2 cellular contexts compared by ENCODE assay signal in the genomic region with DNA sequence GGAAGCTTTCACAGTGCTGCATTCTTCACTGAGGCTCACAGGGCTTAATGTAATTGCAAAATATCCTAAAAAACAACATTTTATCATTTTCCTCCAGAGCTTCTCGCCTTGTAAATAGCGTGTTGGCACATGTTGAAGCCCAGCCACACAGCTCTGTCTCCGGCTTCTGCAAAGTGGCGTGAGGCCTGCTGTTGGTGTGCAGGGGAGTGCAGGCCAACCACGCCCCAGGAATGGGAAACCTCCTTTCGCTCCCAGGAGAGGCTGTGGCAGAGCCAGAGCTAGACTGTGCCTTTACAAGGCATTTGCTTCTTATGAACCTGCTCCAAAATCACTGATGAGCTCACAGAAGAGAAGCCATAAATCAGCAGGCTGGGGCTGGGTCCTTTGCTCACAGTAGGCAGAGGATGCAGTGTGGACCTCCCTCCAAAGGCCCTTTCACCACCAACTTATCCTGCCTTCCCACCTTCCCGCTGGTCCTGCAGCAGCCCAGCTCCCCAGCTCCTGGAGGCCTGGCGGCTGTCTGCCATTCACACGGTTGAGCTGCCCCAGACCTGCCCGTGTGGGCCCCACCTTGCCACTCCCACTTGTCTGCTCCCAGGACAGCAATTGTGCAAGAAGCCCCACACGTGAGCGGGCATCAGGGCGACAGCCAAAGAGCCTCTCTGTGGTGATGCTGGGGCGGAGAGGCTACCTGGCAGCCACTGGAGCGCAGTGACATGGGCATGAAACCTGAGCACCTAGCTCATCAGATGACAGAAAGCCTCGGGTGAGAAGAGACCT.
TF ChIP-seq lines count a peak whose summit lies in the region.

No MANE protein-coding gene starts in this region.

TF ChIP-seq in HEK293, 187 proteins besides CTCF, POLR2A, EP300 and RAD21 (continued from another document):
- TF ChIP-seq, protein P1, sequence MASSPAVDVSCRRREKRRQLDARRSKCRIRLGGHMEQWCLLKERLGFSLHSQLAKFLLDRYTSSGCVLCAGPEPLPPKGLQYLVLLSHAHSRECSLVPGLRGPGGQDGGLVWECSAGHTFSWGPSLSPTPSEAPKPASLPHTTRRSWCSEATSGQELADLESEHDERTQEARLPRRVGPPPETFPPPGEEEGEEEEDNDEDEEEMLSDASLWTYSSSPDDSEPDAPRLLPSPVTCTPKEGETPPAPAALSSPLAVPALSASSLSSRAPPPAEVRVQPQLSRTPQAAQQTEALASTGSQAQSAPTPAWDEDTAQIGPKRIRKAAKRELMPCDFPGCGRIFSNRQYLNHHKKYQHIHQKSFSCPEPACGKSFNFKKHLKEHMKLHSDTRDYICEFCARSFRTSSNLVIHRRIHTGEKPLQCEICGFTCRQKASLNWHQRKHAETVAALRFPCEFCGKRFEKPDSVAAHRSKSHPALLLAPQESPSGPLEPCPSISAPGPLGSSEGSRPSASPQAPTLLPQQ (tag by site-specific recombination; IDR thresholded peaks at IDR 0.05) = peak; percentile 86
- TF ChIP-seq ZNF416 (tag by site-specific recombination; IDR thresholded peaks at IDR 0.05) (no peak), ZNF629 (tag by site-specific recombination; IDR thresholded peaks at IDR 0.05) (no peak)
- TF ChIP-seq, protein P2, sequence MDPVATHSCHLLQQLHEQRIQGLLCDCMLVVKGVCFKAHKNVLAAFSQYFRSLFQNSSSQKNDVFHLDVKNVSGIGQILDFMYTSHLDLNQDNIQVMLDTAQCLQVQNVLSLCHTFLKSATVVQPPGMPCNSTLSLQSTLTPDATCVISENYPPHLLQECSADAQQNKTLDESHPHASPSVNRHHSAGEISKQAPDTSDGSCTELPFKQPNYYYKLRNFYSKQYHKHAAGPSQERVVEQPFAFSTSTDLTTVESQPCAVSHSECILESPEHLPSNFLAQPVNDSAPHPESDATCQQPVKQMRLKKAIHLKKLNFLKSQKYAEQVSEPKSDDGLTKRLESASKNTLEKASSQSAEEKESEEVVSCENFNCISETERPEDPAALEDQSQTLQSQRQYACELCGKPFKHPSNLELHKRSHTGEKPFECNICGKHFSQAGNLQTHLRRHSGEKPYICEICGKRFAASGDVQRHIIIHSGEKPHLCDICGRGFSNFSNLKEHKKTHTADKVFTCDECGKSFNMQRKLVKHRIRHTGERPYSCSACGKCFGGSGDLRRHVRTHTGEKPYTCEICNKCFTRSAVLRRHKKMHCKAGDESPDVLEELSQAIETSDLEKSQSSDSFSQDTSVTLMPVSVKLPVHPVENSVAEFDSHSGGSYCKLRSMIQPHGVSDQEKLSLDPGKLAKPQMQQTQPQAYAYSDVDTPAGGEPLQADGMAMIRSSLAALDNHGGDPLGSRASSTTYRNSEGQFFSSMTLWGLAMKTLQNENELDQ (tag by site-specific recombination; IDR thresholded peaks at IDR 0.05; ENCODE audit: low read depth) = no peak

TF ChIP-seq in K562, 482 proteins besides CTCF, POLR2A, EP300 and RAD21 (continued from another document):
- TF ChIP-seq, protein P3, sequence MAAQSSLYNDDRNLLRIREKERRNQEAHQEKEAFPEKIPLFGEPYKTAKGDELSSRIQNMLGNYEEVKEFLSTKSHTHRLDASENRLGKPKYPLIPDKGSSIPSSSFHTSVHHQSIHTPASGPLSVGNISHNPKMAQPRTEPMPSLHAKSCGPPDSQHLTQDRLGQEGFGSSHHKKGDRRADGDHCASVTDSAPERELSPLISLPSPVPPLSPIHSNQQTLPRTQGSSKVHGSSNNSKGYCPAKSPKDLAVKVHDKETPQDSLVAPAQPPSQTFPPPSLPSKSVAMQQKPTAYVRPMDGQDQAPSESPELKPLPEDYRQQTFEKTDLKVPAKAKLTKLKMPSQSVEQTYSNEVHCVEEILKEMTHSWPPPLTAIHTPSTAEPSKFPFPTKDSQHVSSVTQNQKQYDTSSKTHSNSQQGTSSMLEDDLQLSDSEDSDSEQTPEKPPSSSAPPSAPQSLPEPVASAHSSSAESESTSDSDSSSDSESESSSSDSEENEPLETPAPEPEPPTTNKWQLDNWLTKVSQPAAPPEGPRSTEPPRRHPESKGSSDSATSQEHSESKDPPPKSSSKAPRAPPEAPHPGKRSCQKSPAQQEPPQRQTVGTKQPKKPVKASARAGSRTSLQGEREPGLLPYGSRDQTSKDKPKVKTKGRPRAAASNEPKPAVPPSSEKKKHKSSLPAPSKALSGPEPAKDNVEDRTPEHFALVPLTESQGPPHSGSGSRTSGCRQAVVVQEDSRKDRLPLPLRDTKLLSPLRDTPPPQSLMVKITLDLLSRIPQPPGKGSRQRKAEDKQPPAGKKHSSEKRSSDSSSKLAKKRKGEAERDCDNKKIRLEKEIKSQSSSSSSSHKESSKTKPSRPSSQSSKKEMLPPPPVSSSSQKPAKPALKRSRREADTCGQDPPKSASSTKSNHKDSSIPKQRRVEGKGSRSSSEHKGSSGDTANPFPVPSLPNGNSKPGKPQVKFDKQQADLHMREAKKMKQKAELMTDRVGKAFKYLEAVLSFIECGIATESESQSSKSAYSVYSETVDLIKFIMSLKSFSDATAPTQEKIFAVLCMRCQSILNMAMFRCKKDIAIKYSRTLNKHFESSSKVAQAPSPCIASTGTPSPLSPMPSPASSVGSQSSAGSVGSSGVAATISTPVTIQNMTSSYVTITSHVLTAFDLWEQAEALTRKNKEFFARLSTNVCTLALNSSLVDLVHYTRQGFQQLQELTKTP (IDR thresholded peaks at IDR 0.05; ENCODE audit: low read depth in 1 of 2, partially characterized antibody in 2 of 2) = no peak
- peak; percentile 8 for TF ChIP-seq MEIS2 (IDR thresholded peaks at IDR 0.05; ENCODE audit: partially characterized antibody)
